ENCODE assay signal across 8 cellular contexts in genomic region chr15:80152896-80153876, GRCh38. TPM values are rescaled to one million over a fixed set of nuclear protein-coding genes. Genes with fewer than 3 reads are reported as not detected.
DNase-seq lines count a peak whose midpoint lies in the region; ATAC-seq and TF ChIP-seq lines count a peak whose summit lies in the region.

FAH (plus strand) TSS chr15:80152999; CDS start chr15:80153055, 56 bp downstream.

- H3K4me3 ChIP-seq in HL-60 (replicated peaks; ENCODE audit: insufficient read depth, low read length) (peak within 1 kb of the TSS; percentile 79), smooth muscle cell (peak within 1 kb of the TSS; percentile 89)

- H3K79me2 ChIP-seq in smooth muscle cell (ENCODE audit: low read depth), result no peaks in the 10 kb centered on the region

- POLR2A ChIA-PET in MCF 10A (lab: Yijun Ruan, JAX), result interaction anchor here (0.6 to 2.7 kb wide), 22 partner anchors 8 to 300 kb away, joined by 3 to 39 read pairs (median 4); partner anchors contain the start of gene ZFAND6

- H3K4me1 ChIP-seq in smooth muscle cell (ENCODE audit: low read depth), result peaks cover 15% of the 10 kb centered on the region

- CTCF ChIA-PET in MCF 10A (lab: Yijun Ruan, JAX), result interaction anchor here (0.7 kb wide), 2 partner anchors 92 to 1175 kb away, joined by 3 to 5 read pairs; no protein-coding TSS in a partner anchor

- peak within 1 kb of the TSS; percentile 88 for H2AFZ ChIP-seq in smooth muscle cell (ENCODE audit: low read depth)

- DNase-seq in COR-L47 (lab: John Stamatoyannopoulos, UW), result peak; percentile 22
- DNase-seq in HL-60 (ENCODE audit: low read depth in 1 of 2, low spot score in 1 of 2), result peak; percentile 68 to 79
- peak; percentile 27 for DNase-seq in MCF 10A (ENCODE audit: unreplicated experiment)
- peak; percentile 17 for DNase-seq in inferior parietal cortex (ENCODE audit: extremely low spot score)
- DNase-seq in smooth muscle cell (lab: John Stamatoyannopoulos, UW; ENCODE audit: unreplicated experiment), result peak; percentile 90

- peak within 1 kb of the TSS; percentile 86 for H3K4me2 ChIP-seq in smooth muscle cell

- H3K27me3 Mint-ChIP-seq in MCF 10A (ENCODE audit: insufficient read depth, unreplicated experiment), result no peaks in the 10 kb centered on the region

- intact Hi-C loops in T-helper 1 cell treated with Interleukin-12 subunit alpha and Interleukin-12 subunit beta and Interleukin-4 antibody, amounts not matched to agents 30 ng/mL and 1 ng/mL, for 36 hours (cut with micrococcal nuclease), result loop anchor here (1.0 to 10.0 kb wide), 13 partner anchors 20 to 1856 kb away; partner anchors contain the start of genes BCL2A1, MESD, PSMA4 and SKIC8
- intact Hi-C loops in MCF 10A (cut with micrococcal nuclease), result loop anchor here (5.0 kb wide), 1 partner anchor 256 kb away; the partner anchor contains the start of gene MTHFS

- TF ChIP-seq CTCF in HL-60 (IDR thresholded peaks at IDR 0.05; ENCODE audit: insufficient read depth, low read length) (no peak), MCF 10A (IDR thresholded peaks at IDR 0.05; ENCODE audit: unreplicated experiment) (no peak), smooth muscle cell (IDR thresholded peaks at IDR 0.05; ENCODE audit: borderline replicate concordance, insufficient read depth, poor library complexity, severe bottlenecking) (no peak)

- peaks cover 13% of the 10 kb centered on the region for H3F3A ChIP-seq in smooth muscle cell (ENCODE audit: low read depth)

- no peaks in the 10 kb centered on the region for H3K9me3 ChIP-seq in smooth muscle cell (replicated peaks; ENCODE audit: low read depth)

- H3K9ac ChIP-seq in smooth muscle cell (ENCODE audit: low read depth), result peak within 1 kb of the TSS; percentile 84

- peak within 1 kb of the TSS; percentile 87 for H3K4me3 Mint-ChIP-seq in MCF 10A (ENCODE audit: unreplicated experiment)

- peak within 1 kb of the TSS; percentile 19 for H3K27ac Mint-ChIP-seq in MCF 10A (ENCODE audit: low read depth, unreplicated experiment)

- H3K36me3 ChIP-seq in smooth muscle cell (ENCODE audit: low read depth), result no peaks in the 10 kb centered on the region

- no peaks in the 10 kb centered on the region for H3K4me1 Mint-ChIP-seq in MCF 10A (ENCODE audit: insufficient read depth, unreplicated experiment)

- no peaks in the 10 kb centered on the region for H4K20me1 ChIP-seq in smooth muscle cell (ENCODE audit: low read depth)

- BruUV-seq in MCF 10A (replicated peaks; lab: Mats Ljungman, UMichigan), result TSS peak; percentile 46

- H3K9me3 Mint-ChIP-seq in MCF 10A (ENCODE audit: unreplicated experiment), result no peaks in the 10 kb centered on the region

- WGBS in smooth muscle cell (ENCODE audit: low lambda C conversion rate), result 6% methylated on average over 36 of the region's 45 CpGs

- H3K27me3 ChIP-seq in HL-60 (ENCODE audit: insufficient read depth, poor library complexity, severe bottlenecking), result no peaks in the 10 kb centered on the region
- H3K27me3 ChIP-seq in smooth muscle cell (ENCODE audit: low read depth), result no peaks in the 10 kb centered on the region

- H3K36me3 Mint-ChIP-seq in MCF 10A (ENCODE audit: insufficient read depth, unreplicated experiment), result no peaks in the 10 kb centered on the region

- H3K27ac ChIP-seq in HL-60 (replicated peaks) (peak within 1 kb of the TSS; percentile 83), smooth muscle cell (ENCODE audit: low read depth) (peak within 1 kb of the TSS; percentile 69)

- ATAC-seq in GM19463 (IDR thresholded peaks at IDR 0.05; ENCODE audit: unreplicated experiment) (peak; percentile 42), GM18858 (IDR thresholded peaks at IDR 0.05; ENCODE audit: unreplicated experiment) (no peak)

RNA-seq across cellular contexts. Expression of gene FAH, which starts in this region (rescaled TPM):
- 56.4 and 58.2 TPM in 2 replicates for total RNA-seq in T-helper 1 cell treated with Interleukin-12 subunit alpha and Interleukin-12 subunit beta and Interleukin-4 antibody, amounts not matched to agents 30 ng/mL and 1 ng/mL, for 36 hours
- 25.3 and 32.8 TPM in 2 replicates for total RNA-seq in MCF 10A (2022)
- 18.3 and 26.8 TPM in 2 replicates for total RNA-seq in smooth muscle cell
- 36.7 and 43.5 TPM in 2 replicates for polyA plus RNA-seq in smooth muscle cell

Comparison
In these comparisons a context has a peak if more than half of its experiments do, and no peak if none do; other contexts are left out.
1. DNase-seq: peak in every context shown above with its lines; median percentile 90 in smooth muscle cell; 74 in HL-60; 27 in MCF 10A; 22 in COR-L47; 17 in inferior parietal cortex.